ENCODE assay signal across 24 cellular contexts in the genomic region with DNA sequence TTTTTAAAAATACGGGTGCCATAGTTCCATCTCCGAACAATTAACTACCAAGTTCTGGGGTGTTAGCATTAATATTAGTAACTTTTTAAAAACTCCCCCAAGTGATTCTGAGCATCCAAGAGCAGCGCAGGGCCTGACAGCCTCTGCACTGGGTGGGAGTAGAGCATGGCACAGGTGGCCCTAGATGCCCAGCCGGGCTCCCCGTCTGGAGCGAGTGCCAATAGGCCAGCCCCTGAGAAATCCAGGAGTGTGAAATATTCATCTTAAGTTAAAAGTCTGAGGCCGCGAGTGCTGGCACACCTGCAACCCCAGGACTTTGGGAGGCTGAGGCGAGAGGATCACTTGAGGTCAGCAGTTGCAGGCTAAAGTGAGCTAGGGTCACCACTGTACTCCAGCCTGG.
"Had no signal": no experiment of that assay in that cellular context is flagged by ENCODE, and none has a peak within 500 bp of the region (broad histone marks: within the 10 kb centered on the region; RNA-seq: fewer than 3 reads in every experiment).

No MANE protein-coding gene starts in this region.

- H3K36me3 ChIP-seq: MG63, Peyer's patch, SJCRH30 had no signal

- DNase-seq: IMR-90; Karpas-422; KG1; MG63; NCI-H1092; NCI-H1105 treated with DMSO at 0.1 percent for 48 hours; NCI-H1417 treated with DMSO at 0.1 percent for 48 hours; NCI-H146; NCI-H1694 treated with DMSO at 0.1 percent for 48 hours; NCI-H1930; NCI-H2107; NCI-H2227 treated with DMSO at 0.1 percent for 48 hours; NCI-H524; NCI-H526 treated with DMSO at 0.1 percent for 48 hours; NCI-H748 treated with DMSO at 0.1 percent for 48 hours; NK-92 treated with Interleukin-12 subunit alpha and Interleukin-12 subunit beta, amount 100 ng/mL, for 24 hours; OCI-M1; PC-9; Peyer's patch; SHP77 treated with DMSO at 0.1 percent for 48 hours; SJCRH30 had no signal

- ATAC-seq: HepG2, Right ventricle myocardium inferior, SK-N-SH treated with all-trans-retinoic acid at 6 μM for 48 hours had no signal

- H3K9me3 ChIP-seq: MG63, Peyer's patch, SJCRH30 had no signal

- H3K27ac ChIP-seq: PC-9, Peyer's patch, SJCRH30 had no signal

- H3K27me3 ChIP-seq: MG63, Peyer's patch, SJCRH30 had no signal

- H3K4me3 ChIP-seq: MG63, PC-9, Peyer's patch, SJCRH30 had no signal

- H3K4me2 ChIP-seq: PC-9 had no signal

- H3K4me1 ChIP-seq: Peyer's patch, SJCRH30 had no signal
